1 cellular context compared by ENCODE assay signal in genomic region chr20:53622247-53623114, GRCh38.
TF ChIP-seq lines count a peak whose summit lies in the region.

No MANE protein-coding gene starts in this region.

TF ChIP-seq in HepG2, 621 proteins besides CTCF, POLR2A, EP300 and RAD21 (continued from another document and continues in another):
- TF ChIP-seq HMG20B (CRISPR knock-in tag; conservative IDR thresholded peaks at IDR 0.05) (0 out of 2 replicates have a peak, but pooled peaks have one; percentile 31), ZSCAN22 (CRISPR knock-in tag; IDR thresholded peaks at IDR 0.05) (no peak), KDM1A (CRISPR knock-in tag; IDR thresholded peaks at IDR 0.05) (peak; percentile 99), HOXD1 (CRISPR knock-in tag; IDR thresholded peaks at IDR 0.05) (no peak), FOXO4 (CRISPR knock-in tag; conservative IDR thresholded peaks at IDR 0.05) (no peak), THRA (CRISPR knock-in tag; IDR thresholded peaks at IDR 0.05; ENCODE audit: borderline replicate concordance) (peak; percentile 24; the same call in 1 of the 2 replicates), ZUFSP (CRISPR knock-in tag; IDR thresholded peaks at IDR 0.05; ENCODE audit: borderline replicate concordance) (no peak), PCBP1 (IDR thresholded peaks at IDR 0.05; ENCODE audit: borderline replicate concordance, low read depth, low read length) (no peak), RXRA (CRISPR knock-in tag; IDR thresholded peaks at IDR 0.05) (peak; percentile 16; the same call in 1 of the 2 replicates), ZNF709 (CRISPR knock-in tag; IDR thresholded peaks at IDR 0.05) (0 out of 2 replicates have a peak, but pooled peaks have one; percentile 31), ISL2 (CRISPR knock-in tag; IDR thresholded peaks at IDR 0.05) (peak; percentile 64; the same call in 1 of the 2 replicates), BCL6 (CRISPR knock-in tag; IDR thresholded peaks at IDR 0.05) (peak; percentile 23; the same call in 1 of the 2 replicates), ADNP (CRISPR knock-in tag; IDR thresholded peaks at IDR 0.05) (peak; percentile 98), FOSL1 (CRISPR knock-in tag; IDR thresholded peaks at IDR 0.05; ENCODE audit: borderline replicate concordance) (no peak), ZNF691 (CRISPR knock-in tag; IDR thresholded peaks at IDR 0.05; ENCODE audit: borderline replicate concordance, low read depth) (0 out of 2 replicates have a peak, but pooled peaks have one; percentile 14), SNAI1 (CRISPR knock-in tag; IDR thresholded peaks at IDR 0.05; ENCODE audit: borderline replicate concordance) (no peak), ZNF619 (CRISPR knock-in tag; IDR thresholded peaks at IDR 0.05) (0 out of 2 replicates have a peak, but pooled peaks have one; percentile 10), YY1 (IDR thresholded peaks at IDR 0.05; ENCODE audit: insufficient read depth, insufficient replicate concordance, low read depth, low read length) (peak; percentile 42), HHEX (CRISPR knock-in tag; IDR thresholded peaks at IDR 0.05) (no peak), GATAD2A (CRISPR knock-in tag; IDR thresholded peaks at IDR 0.05) (peak; percentile 49), PHF21A (CRISPR knock-in tag; IDR thresholded peaks at IDR 0.05) (peak; percentile 55), NR2F2 (IDR thresholded peaks at IDR 0.05; ENCODE audit: borderline replicate concordance, low read depth) (peak; percentile 72; the same call in 1 of the 2 replicates), ZNF30 (CRISPR knock-in tag; IDR thresholded peaks at IDR 0.05) (no peak), ARID5B (CRISPR knock-in tag; IDR thresholded peaks at IDR 0.05) (peak; percentile 61; the same call in 1 of the 2 replicates), CBX1 (IDR thresholded peaks at IDR 0.05; ENCODE audit: low read depth) (peak; percentile 86), ATF2 (CRISPR knock-in tag; IDR thresholded peaks at IDR 0.05) (0 out of 2 replicates have a peak, but pooled peaks have one; percentile 57), ZNF883 (CRISPR knock-in tag; IDR thresholded peaks at IDR 0.05; ENCODE audit: not compliant biosample characterization) (no peak), RBM39 (IDR thresholded peaks at IDR 0.05; ENCODE audit: low read depth, low read length, poor library complexity, severe bottlenecking) (no peak), SIX4 (CRISPR knock-in tag; IDR thresholded peaks at IDR 0.05) (no peak), PHF8 (CRISPR knock-in tag; IDR thresholded peaks at IDR 0.05) (peak; percentile 2; the same call in 1 of the 2 replicates), ESRRA (CRISPR knock-in tag; IDR thresholded peaks at IDR 0.05; ENCODE audit: low read depth) (peak; percentile 100), ZFP90 (CRISPR knock-in tag; IDR thresholded peaks at IDR 0.05; ENCODE audit: borderline replicate concordance) (0 out of 2 replicates have a peak, but pooled peaks have one; percentile 65), ZNF20 (CRISPR knock-in tag; IDR thresholded peaks at IDR 0.05) (no peak; the same call in 1 of the 2 replicates), HNRNPL (IDR thresholded peaks at IDR 0.05; ENCODE audit: low read depth, low read length) (no peak), RXRB (CRISPR knock-in tag; IDR thresholded peaks at IDR 0.05; ENCODE audit: borderline replicate concordance) (0 out of 2 replicates have a peak, but pooled peaks have one; percentile 13), EHMT2 (IDR thresholded peaks at IDR 0.05; ENCODE audit: borderline replicate concordance, low read depth, low read length) (0 out of 2 replicates have a peak, but pooled peaks have one; percentile 16), PITX1 (CRISPR knock-in tag; IDR thresholded peaks at IDR 0.05) (peak; percentile 84), ZNF761 (CRISPR knock-in tag; conservative IDR thresholded peaks at IDR 0.05) (no peak), SIN3B (IDR thresholded peaks at IDR 0.05; ENCODE audit: low read length) (0 out of 2 replicates have a peak, but pooled peaks have one; percentile 32), UBTF (CRISPR knock-in tag; IDR thresholded peaks at IDR 0.05) (0 out of 2 replicates have a peak, but pooled peaks have one; percentile 36), ZBTB10 (CRISPR knock-in tag; IDR thresholded peaks at IDR 0.05; ENCODE audit: borderline replicate concordance) (no peak), HNF4A (CRISPR knock-in tag; IDR thresholded peaks at IDR 0.05) (peak; percentile 97), AGO2 (optimal IDR thresholded peaks at IDR 0.05; ENCODE audit: low read depth, low read length) (peak; percentile 41), SNRNP70 (IDR thresholded peaks at IDR 0.05; ENCODE audit: low read depth, low read length) (no peak), ZNF337 (CRISPR knock-in tag; IDR thresholded peaks at IDR 0.05; ENCODE audit: borderline replicate concordance, low read depth) (peak; percentile 31; the same call in 1 of the 2 replicates), HOXA7 (CRISPR knock-in tag; IDR thresholded peaks at IDR 0.05) (no peak), RFXANK (CRISPR knock-in tag; IDR thresholded peaks at IDR 0.05) (0 out of 2 replicates have a peak, but pooled peaks have one; percentile 28), ZNF441 (CRISPR knock-in tag; IDR thresholded peaks at IDR 0.05; ENCODE audit: borderline replicate concordance) (no peak), ZNF253 (CRISPR knock-in tag; IDR thresholded peaks at IDR 0.05; ENCODE audit: borderline replicate concordance) (no peak), ATF4 (CRISPR knock-in tag; IDR thresholded peaks at IDR 0.05) (0 out of 4 replicates have a peak, but pooled peaks of 1 of the 2 experiments have one; percentile 29), REL (CRISPR knock-in tag; conservative IDR thresholded peaks at IDR 0.05) (no peak)
